8 cellular contexts compared by ENCODE assay signal in the genomic region with DNA sequence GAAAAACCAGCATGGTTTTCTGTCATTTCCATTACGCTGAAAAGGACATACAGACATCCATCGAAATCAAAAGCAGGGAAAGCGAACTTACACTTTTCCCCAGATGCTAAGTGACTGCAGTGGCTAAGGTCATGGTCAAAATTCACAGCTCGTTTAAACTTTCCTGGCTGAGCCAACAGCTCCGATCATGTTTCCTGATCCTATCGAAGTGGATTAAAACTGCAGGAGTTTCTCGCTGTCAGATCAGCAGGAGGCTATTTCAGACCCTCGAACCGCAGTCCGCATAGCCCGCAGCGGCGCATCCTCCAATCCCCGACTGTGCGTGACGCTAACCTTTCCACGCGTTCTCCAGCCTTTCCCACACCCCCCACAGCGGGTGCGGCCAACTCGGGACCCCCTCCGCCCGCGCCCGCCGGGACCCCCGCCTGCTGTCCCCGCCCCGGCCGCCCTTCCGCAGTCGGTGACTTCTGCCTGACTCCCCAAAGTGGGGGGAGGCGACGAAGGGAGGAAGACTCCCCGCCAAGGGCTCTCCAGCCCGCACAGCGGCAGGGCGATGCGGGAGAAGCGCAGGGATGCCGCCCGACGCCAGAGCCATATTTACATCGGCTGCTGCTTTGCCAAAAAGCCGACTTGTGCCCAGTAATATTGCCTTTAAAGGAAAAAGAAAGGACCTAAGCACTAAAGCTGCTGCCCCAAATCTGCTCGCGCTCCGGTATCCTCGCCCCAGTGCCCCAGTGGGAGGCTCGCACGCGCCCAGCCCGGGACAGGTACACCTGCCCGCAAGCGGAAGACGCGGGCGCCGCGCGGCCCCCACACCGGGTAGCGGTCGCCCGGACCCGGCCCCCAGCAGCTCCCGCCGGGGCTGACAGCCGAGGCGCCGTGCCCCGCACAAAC. TPM values are rescaled to one million over a fixed set of nuclear protein-coding genes. Genes with fewer than 3 reads are reported as not detected.
DNase-seq lines count a peak whose midpoint lies in the region; ATAC-seq and TF ChIP-seq lines count a peak whose summit lies in the region.

No MANE protein-coding gene starts in this region.

- POLR2A ChIA-PET in activated B cell treated with CpG ODN at 0.5 μM for 24 hours (lab: Charles Lee), result interaction anchor here (0.6 to 4.3 kb wide), 34 partner anchors 9 to 276 kb away, joined by 3 to 38 read pairs (median 5); no protein-coding TSS in a partner anchor

- no peaks in the 10 kb centered on the region for H3K27me3 ChIP-seq in HL-60 (ENCODE audit: insufficient read depth, poor library complexity, severe bottlenecking)

- intact Hi-C loops in activated B cell treated with CpG ODN at 0.5 μM for 24 hours (cut with micrococcal nuclease), result loop anchor here (1.0 to 10.0 kb wide), 4 partner anchors 9 to 711 kb away; partner anchors contain the start of genes DNAJC1 and MSRB2

- peak overlapping the region; percentile 90 for H3K4me3 Mint-ChIP-seq in activated B cell treated with CpG ODN at 0.5 μM for 24 hours

- no peak for TF ChIP-seq CTCF in HL-60 (IDR thresholded peaks at IDR 0.05; ENCODE audit: insufficient read depth, low read length)
- no peak for TF ChIP-seq CTCF in activated B cell treated with CpG ODN at 0.5 μM for 24 hours (IDR thresholded peaks at IDR 0.05)

- H3K27ac ChIP-seq in HL-60 (replicated peaks), result no peak overlapping the region; the same call in 1 of the 2 replicates

- CTCF ChIA-PET in activated B cell treated with CpG ODN at 0.5 μM for 24 hours (lab: Charles Lee), result interaction anchor here (0.9 to 1.9 kb wide), 5 partner anchors 20 to 139 kb away, joined by 3 to 9 read pairs (median 4); no protein-coding TSS in a partner anchor

- DNase-seq in ACHN (peak; percentile 18), HL-60 (ENCODE audit: low read depth in 1 of 2, low spot score in 1 of 2) (no peak), activated B cell treated with CpG ODN at 0.5 μM for 24 hours (peak; percentile 40), dermis microvascular lymphatic vessel endothelial cell (ENCODE audit: low read depth in 2 of 2) (peak; percentile 37 to 47), lung microvascular endothelial cell (ENCODE audit: low read depth in 2 of 2) (peak; percentile 39 to 63), A172 (ENCODE audit: low spot score) (no peak)
- DNase-seq in stimulated activated naive CD4-positive, alpha-beta T cell (lab: John Stamatoyannopoulos, UW), result peak in 5 of 6 experiments; percentile 31 to 66 (median 41)

- H3K4me1 Mint-ChIP-seq in activated B cell treated with CpG ODN at 0.5 μM for 24 hours, result peaks cover 50% of the 10 kb centered on the region

- peaks cover 5% of the 10 kb centered on the region for H3K36me3 Mint-ChIP-seq in activated B cell treated with CpG ODN at 0.5 μM for 24 hours (ENCODE audit: low read depth)

- in situ Hi-C loops in ACHN (cut with HindIII; ENCODE audit: low pct_ligation_motif_present, low pct_unique_long_range_greater_than_20kb, low sequenced_read_pairs), result no loop called here

- peak overlapping the region; percentile 69 for H3K4me3 ChIP-seq in HL-60 (replicated peaks; ENCODE audit: insufficient read depth, low read length)

- peak; percentile 6 for ATAC-seq in GM19025 (IDR thresholded peaks at IDR 0.05; ENCODE audit: low read depth, unreplicated experiment)
- ATAC-seq in activated B cell treated with CpG ODN at 0.5 μM for 24 hours (ENCODE audit: low read depth), result peak; percentile 25

- peak overlapping the region; percentile 63 for H3K27ac Mint-ChIP-seq in activated B cell treated with CpG ODN at 0.5 μM for 24 hours

- H3K27me3 Mint-ChIP-seq in activated B cell treated with CpG ODN at 0.5 μM for 24 hours, result no peaks in the 10 kb centered on the region

- H3K9me3 Mint-ChIP-seq in activated B cell treated with CpG ODN at 0.5 μM for 24 hours, result no peaks in the 10 kb centered on the region

RNA-seq across cellular contexts. Expression of gene PIP4K2A, which starts 1.2 kb away (rescaled TPM):
- total RNA-seq in activated B cell treated with CpG ODN at 0.5 μM for 24 hours (94.6 and 102 TPM in 2 replicates), dermis microvascular lymphatic vessel endothelial cell (27.0 and 27.9 TPM in 2 replicates), lung microvascular endothelial cell (24.8 and 32.3 TPM in 2 replicates)
- 74.9 and 92.5 TPM in 2 replicates for total RNA-seq in A172 (2014; rRNA removed; shearing (Covaris generic))

Comparison
In these comparisons a context has a peak if more than half of its experiments do, and no peak if none do; other contexts are left out.
1. DNase-seq: peak in ACHN (single experiment), activated B cell treated with CpG ODN at 0.5 μM for 24 hours (single experiment), dermis microvascular lymphatic vessel endothelial cell (2 of 2), lung microvascular endothelial cell (2 of 2) and stimulated activated naive CD4-positive, alpha-beta T cell (5 of 6); none in HL-60 (0 of 2) and A172 (single experiment).